Comparison of ENCODE assay signal across 9 cellular contexts in the genomic region with DNA sequence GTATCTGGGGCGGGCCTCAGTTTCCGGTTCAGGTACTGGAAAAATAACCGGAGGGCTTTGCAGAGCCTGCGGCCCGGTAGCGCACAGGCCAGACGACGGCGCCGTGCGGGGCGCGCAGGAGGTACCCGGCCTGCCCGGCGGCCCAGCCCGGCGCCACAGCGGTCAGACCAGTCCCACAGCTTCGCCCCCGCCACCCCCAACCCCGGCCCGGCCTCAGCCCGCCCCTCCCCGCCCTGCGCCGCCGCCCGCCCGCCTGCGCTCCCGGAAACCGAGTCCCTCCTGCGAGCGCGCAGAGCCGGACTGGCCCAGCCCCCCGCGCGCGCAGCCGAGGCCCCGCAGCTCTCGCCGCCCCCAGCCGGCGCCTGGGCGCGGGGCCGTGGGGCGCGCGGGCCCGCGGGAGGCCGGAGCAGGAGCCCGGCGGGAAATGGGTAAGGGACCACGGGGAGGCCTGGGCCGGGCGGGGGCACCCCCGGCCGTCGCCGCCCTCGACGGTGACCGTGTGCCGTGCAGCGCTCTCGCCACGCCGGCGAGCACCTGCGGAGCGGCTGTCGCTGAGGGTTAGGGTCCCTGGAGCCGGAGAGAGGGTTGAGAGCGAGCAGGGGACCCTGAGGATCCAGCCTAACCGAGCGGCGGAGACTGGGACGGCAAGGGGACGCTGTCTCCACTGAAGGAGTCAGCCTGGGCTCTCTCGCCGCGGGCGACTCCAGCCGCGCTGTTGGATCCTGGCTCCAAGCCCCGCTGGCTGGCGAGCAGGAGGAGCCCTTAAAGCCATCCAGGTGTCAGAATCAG. TPM values are rescaled to one million over a fixed set of nuclear protein-coding genes. Genes with fewer than 3 reads are reported as not detected.
A peak's percentile ranks its signal among the peaks of the same experiment; 100 is the strongest.
DNase-seq lines count a peak whose midpoint lies in the region; TF ChIP-seq lines count a peak whose summit lies in the region.
"Had no signal": no experiment of that assay in that cellular context is flagged by ENCODE, and none has a peak within 500 bp of the region (broad histone marks: within the 10 kb centered on the region; RNA-seq: fewer than 3 reads in every experiment).

No MANE protein-coding gene starts in this region.

- no peaks in the 10 kb centered on the region for H3K79me2 ChIP-seq in neural progenitor cell (ENCODE audit: low read depth)

- TF ChIP-seq POLR2A in esophagus muscularis mucosa (IDR thresholded peaks at IDR 0.05; ENCODE audit: low read depth): no peak

- H3K4me3 Mint-ChIP-seq in activated CD4-positive, alpha-beta memory T cell treated with anti-CD3 and anti-CD28 coated beads, Interleukin-2, amount 10 ng/mL, durations not matched to agents 7 days and 5 days: peak overlapping the region; percentile 79
- H3K4me3 Mint-ChIP-seq in neural progenitor cell: peak overlapping the region; percentile 84

- peak overlapping the region; percentile 64 for H3K27ac Mint-ChIP-seq in activated CD4-positive, alpha-beta memory T cell treated with anti-CD3 and anti-CD28 coated beads, Interleukin-2, amount 10 ng/mL, durations not matched to agents 7 days and 5 days
- H3K27ac Mint-ChIP-seq in neural progenitor cell: no peak overlapping the region

- H3K27me3 ChIP-seq in esophagus muscularis mucosa: peaks cover 0 to 42% (median 0%) of the 10 kb centered on the region in 4 donors
- peaks cover 56% of the 10 kb centered on the region for H3K27me3 ChIP-seq in neural progenitor cell

- no peaks in the 10 kb centered on the region for H3K36me3 Mint-ChIP-seq in activated CD4-positive, alpha-beta memory T cell treated with anti-CD3 and anti-CD28 coated beads, Interleukin-2, amount 10 ng/mL, durations not matched to agents 7 days and 5 days (ENCODE audit: low read depth)
- no peaks in the 10 kb centered on the region for H3K36me3 Mint-ChIP-seq in neural progenitor cell

- H3K9ac ChIP-seq in neural progenitor cell: no peak overlapping the region

- no peaks in the 10 kb centered on the region for H3K36me3 ChIP-seq in KOPT-K1 (ENCODE audit: insufficient read depth, low read length)
- no peaks in the 10 kb centered on the region for H3K36me3 ChIP-seq in esophagus muscularis mucosa
- no peaks in the 10 kb centered on the region for H3K36me3 ChIP-seq in neural progenitor cell

- POLR2A ChIA-PET in activated CD4-positive, alpha-beta memory T cell treated with anti-CD3 and anti-CD28 coated beads, Interleukin-2, amount 10 ng/mL, durations not matched to agents 7 days and 5 days (lab: Charles Lee): interaction anchor here (1.1 to 7.0 kb wide), 10 partner anchors 10 to 44 kb away, joined by 3 to 108 read pairs (median 4); partner anchors contain the start of gene PSD4

- CTCF ChIA-PET in activated CD4-positive, alpha-beta memory T cell treated with anti-CD3 and anti-CD28 coated beads, Interleukin-2, amount 10 ng/mL, durations not matched to agents 7 days and 5 days (lab: Charles Lee): interaction anchor here (1.1 to 5.2 kb wide), 6 partner anchors 10 to 42 kb away, joined by 4 to 46 read pairs (median 9); partner anchors contain the start of gene PSD4

- no peaks in the 10 kb centered on the region for H3K9me3 ChIP-seq in KOPT-K1 (ENCODE audit: insufficient read depth, low read length, poor library complexity, severe bottlenecking)
- H3K9me3 ChIP-seq in esophagus muscularis mucosa: no peaks in the 10 kb centered on the region
- H3K9me3 ChIP-seq in neural progenitor cell (ENCODE audit: low read depth): no peaks in the 10 kb centered on the region

- TF ChIP-seq CTCF in GM20000 (IDR thresholded peaks at IDR 0.05; ENCODE audit: extremely low read depth, missing control alignments) (no peak), esophagus muscularis mucosa (IDR thresholded peaks at IDR 0.05) (no peak), neural progenitor cell (IDR thresholded peaks at IDR 0.05) (no peak)

- H3K27me3 Mint-ChIP-seq in activated CD4-positive, alpha-beta memory T cell treated with anti-CD3 and anti-CD28 coated beads, Interleukin-2, amount 10 ng/mL, durations not matched to agents 7 days and 5 days: peaks cover 8% of the 10 kb centered on the region
- peaks cover 23% of the 10 kb centered on the region for H3K27me3 Mint-ChIP-seq in neural progenitor cell (ENCODE audit: insufficient read depth, low read depth)

- TF ChIP-seq EP300 in esophagus muscularis mucosa (IDR thresholded peaks at IDR 0.05): no peak

- H3K4me3 ChIP-seq in esophagus muscularis mucosa (peak overlapping the region; percentile 15 to 52 (median 32)), neural progenitor cell (peak overlapping the region; percentile 59)

- H3K4me1 Mint-ChIP-seq in activated CD4-positive, alpha-beta memory T cell treated with anti-CD3 and anti-CD28 coated beads, Interleukin-2, amount 10 ng/mL, durations not matched to agents 7 days and 5 days: peaks cover 18% of the 10 kb centered on the region
- H3K4me1 Mint-ChIP-seq in neural progenitor cell: peaks cover 25% of the 10 kb centered on the region

- H3K4me2 ChIP-seq in neural progenitor cell: peak overlapping the region; percentile 97

- WGBS in esophagus muscularis mucosa: 3% methylated on average over 13 of the region's 92 CpGs

- intact Hi-C loops in esophagus muscularis mucosa (cut with DNase I): no loop called here

- H4K20me1 ChIP-seq in neural progenitor cell (ENCODE audit: low read depth): no peaks in the 10 kb centered on the region

- H2AFZ ChIP-seq in neural progenitor cell (replicated peaks): peak overlapping the region; percentile 87

- H3K4me1 ChIP-seq in esophagus muscularis mucosa: peaks cover 0 to 11% (median 2%) of the 10 kb centered on the region in 4 donors
- H3K4me1 ChIP-seq in neural progenitor cell: peaks cover 8% of the 10 kb centered on the region

- peak overlapping the region; percentile 75 for H3K27ac ChIP-seq in KOPT-K1 (ENCODE audit: low read depth, low read length, poor library complexity, severe bottlenecking)
- no peak overlapping the region for H3K27ac ChIP-seq in esophagus muscularis mucosa (replicated peaks in 1 of 4)
- no peak overlapping the region for H3K27ac ChIP-seq in neural progenitor cell

- peak; percentile 29 for DNase-seq in CD1c-positive myeloid dendritic cell (ENCODE audit: extremely low spot score)
- DNase-seq in GM20000 (ENCODE audit: low spot score): peak; percentile 84
- peak; percentile 57 for DNase-seq in activated CD4-positive, alpha-beta memory T cell treated with anti-CD3 and anti-CD28 coated beads, Interleukin-2, amount 10 ng/mL, durations not matched to agents 7 days and 5 days
- no peak for DNase-seq in esophagus muscularis mucosa (ENCODE audit: extremely low spot score)
- peak; percentile 76 for DNase-seq in neural progenitor cell (ENCODE audit: low spot score)
- no peak for DNase-seq in A172 (ENCODE audit: low spot score)
- no peak for DNase-seq in DMS114 treated with DMSO at 0.1 percent for 48 hours (lab: John Stamatoyannopoulos, UW; ENCODE audit: unreplicated experiment)

- H3F3A ChIP-seq in neural progenitor cell (ENCODE audit: low read depth): peaks cover 12% of the 10 kb centered on the region

- H3K9me3 Mint-ChIP-seq in activated CD4-positive, alpha-beta memory T cell treated with anti-CD3 and anti-CD28 coated beads, Interleukin-2, amount 10 ng/mL, durations not matched to agents 7 days and 5 days: no peaks in the 10 kb centered on the region
- H3K9me3 Mint-ChIP-seq in neural progenitor cell: no peaks in the 10 kb centered on the region

RNA-seq across cellular contexts. Expression of gene PSD4, which starts 16.5 kb away (rescaled TPM):
- 100 to 1,000 TPM; 261 to 272 TPM for total RNA-seq in activated CD4-positive, alpha-beta memory T cell treated with anti-CD3 and anti-CD28 coated beads, Interleukin-2, amount 10 ng/mL, durations not matched to agents 7 days and 5 days
- 1 to 10 TPM; 3.1 to 4.6 (median 3.6) TPM for total RNA-seq in esophagus muscularis mucosa
- total RNA-seq in neural progenitor cell (ENCODE audit: low replicate concordance): 0.02 and 0.87 TPM in 2 replicates
- total RNA-seq in A172 (2014; rRNA removed; shearing (Covaris generic)): 10.0 and 10.2 TPM in 2 replicates

RNA-seq across cellular contexts. Expression of gene IL1RN, which starts 29.9 kb away (rescaled TPM):
- total RNA-seq in activated CD4-positive, alpha-beta memory T cell treated with anti-CD3 and anti-CD28 coated beads, Interleukin-2, amount 10 ng/mL, durations not matched to agents 7 days and 5 days: 1 to 10 TPM; 2.6 to 3.3 TPM
- total RNA-seq in esophagus muscularis mucosa: 1 to 10 TPM in 1 of 4 donors, under 1 TPM in 2, not detected in 1; 0.40 to 4.1 (median 0.83) TPM
- total RNA-seq in neural progenitor cell (ENCODE audit: low replicate concordance): not detected in 2 replicates
- total RNA-seq in A172 (2014; rRNA removed; shearing (Covaris generic)): 0.41 TPM in 1 of 2 replicates, not detected in the other
- total RNA-seq: pulmonary artery endothelial cell had no signal

Comparison
In these comparisons a context has a peak if more than half of its experiments do, and no peak if none do; other contexts are left out.
1. DNase-seq: peak in CD1c-positive myeloid dendritic cell (single experiment), GM20000 (single experiment), activated CD4-positive, alpha-beta memory T cell treated with anti-CD3 and anti-CD28 coated beads, Interleukin-2, amount 10 ng/mL, durations not matched to agents 7 days and 5 days (single experiment) and neural progenitor cell (single experiment); none in esophagus muscularis mucosa (single experiment), A172 (single experiment) and DMS114 treated with DMSO at 0.1 percent for 48 hours (single experiment).
2. RNA of gene PSD4, which starts 16.5 kb away (total RNA-seq): 261 to 272 TPM in activated CD4-positive, alpha-beta memory T cell treated with anti-CD3 and anti-CD28 coated beads, Interleukin-2, amount 10 ng/mL, durations not matched to agents 7 days and 5 days; 10.0 to 10.2 TPM in A172, 3.1 to 4.6 TPM in esophagus muscularis mucosa and 0.02 to 0.87 TPM in neural progenitor cell; every median in the first group is over 10 times any median in the second.